In the genomic region with DNA sequence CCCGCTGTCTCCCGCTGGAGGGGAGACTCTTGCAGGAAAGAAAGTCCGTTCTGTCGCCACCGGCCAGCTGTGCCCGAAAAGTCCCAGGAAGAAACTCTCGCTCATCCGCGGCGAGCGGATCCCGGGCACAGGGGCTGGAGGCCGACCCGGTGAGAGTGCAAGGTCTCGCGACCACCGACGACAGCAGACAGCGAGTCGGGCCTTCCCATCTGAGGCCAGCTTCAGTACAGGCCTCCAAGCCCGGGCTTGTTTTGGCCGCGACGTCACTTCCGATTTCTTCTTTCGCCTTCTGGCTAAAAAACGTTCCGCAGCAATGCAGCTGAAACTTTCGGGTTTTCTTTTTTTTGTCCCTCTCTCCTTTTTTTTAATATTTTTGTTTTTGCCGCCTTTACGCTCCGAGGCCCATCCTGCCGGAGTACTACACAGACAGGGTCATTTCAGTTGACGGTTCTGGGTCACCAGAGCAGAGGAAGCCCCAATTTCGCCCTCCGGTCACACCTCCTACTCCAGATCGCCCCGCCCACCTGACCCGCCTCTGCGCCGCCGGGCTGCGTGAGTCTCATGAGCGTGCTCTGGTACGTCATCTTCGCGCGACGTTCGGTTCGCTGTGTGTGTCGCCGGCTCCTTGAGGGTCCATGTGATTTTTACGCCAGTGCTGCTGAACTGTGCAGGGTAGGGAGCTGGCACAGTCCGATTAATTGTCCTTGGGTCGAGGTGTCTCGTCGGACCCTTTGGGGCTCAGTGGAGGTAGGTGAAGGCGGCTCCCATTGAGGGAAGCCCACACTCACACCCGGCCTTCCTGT, we compare ENCODE assay signal across 1 cellular context.
TF ChIP-seq lines count a peak whose summit lies in the region.

A gene with protein sequence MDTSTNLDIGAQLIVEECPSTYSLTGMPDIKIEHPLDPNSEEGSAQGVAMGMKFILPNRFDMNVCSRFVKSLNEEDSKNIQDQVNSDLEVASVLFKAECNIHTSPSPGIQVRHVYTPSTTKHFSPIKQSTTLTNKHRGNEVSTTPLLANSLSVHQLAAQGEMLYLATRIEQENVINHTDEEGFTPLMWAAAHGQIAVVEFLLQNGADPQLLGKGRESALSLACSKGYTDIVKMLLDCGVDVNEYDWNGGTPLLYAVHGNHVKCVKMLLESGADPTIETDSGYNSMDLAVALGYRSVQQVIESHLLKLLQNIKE (minus strand): TSS at position 474 of the 803 bp plus-strand sequence. CDS start 2,758 bp downstream, outside the sequence.
A gene with protein sequence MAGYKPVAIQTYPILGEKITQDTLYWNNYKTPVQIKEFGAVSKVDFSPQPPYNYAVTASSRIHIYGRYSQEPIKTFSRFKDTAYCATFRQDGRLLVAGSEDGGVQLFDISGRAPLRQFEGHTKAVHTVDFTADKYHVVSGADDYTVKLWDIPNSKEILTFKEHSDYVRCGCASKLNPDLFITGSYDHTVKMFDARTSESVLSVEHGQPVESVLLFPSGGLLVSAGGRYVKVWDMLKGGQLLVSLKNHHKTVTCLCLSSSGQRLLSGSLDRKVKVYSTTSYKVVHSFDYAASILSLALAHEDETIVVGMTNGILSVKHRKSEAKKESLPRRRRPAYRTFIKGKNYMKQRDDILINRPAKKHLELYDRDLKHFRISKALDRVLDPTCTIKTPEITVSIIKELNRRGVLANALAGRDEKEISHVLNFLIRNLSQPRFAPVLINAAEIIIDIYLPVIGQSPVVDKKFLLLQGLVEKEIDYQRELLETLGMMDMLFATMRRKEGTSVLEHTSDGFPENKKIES (plus strand): TSS at position 578 of the 803 bp plus-strand sequence. CDS start 1,602 bp downstream, outside the sequence.

TF ChIP-seq in GM12878, 131 proteins besides CTCF, POLR2A, EP300 and RAD21 (continued from another document):
- TF ChIP-seq, protein P1, sequence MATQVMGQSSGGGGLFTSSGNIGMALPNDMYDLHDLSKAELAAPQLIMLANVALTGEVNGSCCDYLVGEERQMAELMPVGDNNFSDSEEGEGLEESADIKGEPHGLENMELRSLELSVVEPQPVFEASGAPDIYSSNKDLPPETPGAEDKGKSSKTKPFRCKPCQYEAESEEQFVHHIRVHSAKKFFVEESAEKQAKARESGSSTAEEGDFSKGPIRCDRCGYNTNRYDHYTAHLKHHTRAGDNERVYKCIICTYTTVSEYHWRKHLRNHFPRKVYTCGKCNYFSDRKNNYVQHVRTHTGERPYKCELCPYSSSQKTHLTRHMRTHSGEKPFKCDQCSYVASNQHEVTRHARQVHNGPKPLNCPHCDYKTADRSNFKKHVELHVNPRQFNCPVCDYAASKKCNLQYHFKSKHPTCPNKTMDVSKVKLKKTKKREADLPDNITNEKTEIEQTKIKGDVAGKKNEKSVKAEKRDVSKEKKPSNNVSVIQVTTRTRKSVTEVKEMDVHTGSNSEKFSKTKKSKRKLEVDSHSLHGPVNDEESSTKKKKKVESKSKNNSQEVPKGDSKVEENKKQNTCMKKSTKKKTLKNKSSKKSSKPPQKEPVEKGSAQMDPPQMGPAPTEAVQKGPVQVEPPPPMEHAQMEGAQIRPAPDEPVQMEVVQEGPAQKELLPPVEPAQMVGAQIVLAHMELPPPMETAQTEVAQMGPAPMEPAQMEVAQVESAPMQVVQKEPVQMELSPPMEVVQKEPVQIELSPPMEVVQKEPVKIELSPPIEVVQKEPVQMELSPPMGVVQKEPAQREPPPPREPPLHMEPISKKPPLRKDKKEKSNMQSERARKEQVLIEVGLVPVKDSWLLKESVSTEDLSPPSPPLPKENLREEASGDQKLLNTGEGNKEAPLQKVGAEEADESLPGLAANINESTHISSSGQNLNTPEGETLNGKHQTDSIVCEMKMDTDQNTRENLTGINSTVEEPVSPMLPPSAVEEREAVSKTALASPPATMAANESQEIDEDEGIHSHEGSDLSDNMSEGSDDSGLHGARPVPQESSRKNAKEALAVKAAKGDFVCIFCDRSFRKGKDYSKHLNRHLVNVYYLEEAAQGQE (IDR thresholded peaks at IDR 0.05; ENCODE audit: low read depth, low read length) = 0 out of 2 replicates have a peak, but pooled peaks have one; percentile 25
- TF ChIP-seq ESRRA (IDR thresholded peaks at IDR 0.05; ENCODE audit: low read length) (no peak), RELA (IDR thresholded peaks at IDR 0.05; ENCODE audit: borderline replicate concordance, partially characterized antibody) (peak; percentile 89), TAF1 (IDR thresholded peaks at IDR 0.05; ENCODE audit: borderline replicate concordance, low read depth, low read length) (peak; percentile 70; the same call in 1 of the 2 replicates), EGR1 (IDR thresholded peaks at IDR 0.05; ENCODE audit: borderline replicate concordance in 1 of 2, low read depth in 2 of 2, low read length in 2 of 2) (peak in 1 of 2 experiments; percentile 38; a peak in 1 of 3 replicates), TCF7 (IDR thresholded peaks at IDR 0.05; ENCODE audit: borderline replicate concordance) (no peak), EED (IDR thresholded peaks at IDR 0.05; ENCODE audit: low read depth) (no peak), RB1 (IDR thresholded peaks at IDR 0.05; ENCODE audit: borderline replicate concordance) (no peak), HCFC1 (IDR thresholded peaks at IDR 0.05; ENCODE audit: low read length) (peak; percentile 74), POU2F2 (IDR thresholded peaks at IDR 0.05; ENCODE audit: borderline replicate concordance, low read depth, low read length) (peak; percentile 71; the same call in 2 of the 3 replicates), MTA2 (IDR thresholded peaks at IDR 0.05; ENCODE audit: low read depth) (peak; percentile 65; the same call in 1 of the 2 replicates), RAD51 (IDR thresholded peaks at IDR 0.05) (peak; percentile 86), ZZZ3 (IDR thresholded peaks at IDR 0.05; ENCODE audit: control insufficient read depth, insufficient read length, low read depth) (no peak), SIN3A (IDR thresholded peaks at IDR 0.05; ENCODE audit: low read depth, low read length) (peak; percentile 94), ETV6 (conservative IDR thresholded peaks at IDR 0.05 in 1 of 2, IDR thresholded peaks at IDR 0.05 in 1 of 2; ENCODE audit: borderline replicate concordance in 1 of 2, low read depth in 1 of 2) (no peak), TARDBP (IDR thresholded peaks at IDR 0.05; ENCODE audit: borderline replicate concordance) (no peak), WRNIP1 (IDR thresholded peaks at IDR 0.05; ENCODE audit: borderline replicate concordance, low read depth, low read length) (no peak), FOXM1 (IDR thresholded peaks at IDR 0.05; ENCODE audit: low read depth, low read length) (no peak), PML (IDR thresholded peaks at IDR 0.05; ENCODE audit: low read length) (0 out of 2 replicates have a peak, but pooled peaks have one; percentile 54), KAT2A (conservative IDR thresholded peaks at IDR 0.05; ENCODE audit: control insufficient read depth, low read depth, low read length) (no peak), BMI1 (IDR thresholded peaks at IDR 0.05; ENCODE audit: borderline replicate concordance) (no peak), SP1 (IDR thresholded peaks at IDR 0.05; ENCODE audit: low read depth, low read length) (peak; percentile 27), ASH2L (IDR thresholded peaks at IDR 0.05; ENCODE audit: borderline replicate concordance, low read depth) (peak; percentile 44; the same call in 1 of the 2 replicates), CHD4 (IDR thresholded peaks at IDR 0.05) (no peak), STAT1 (conservative IDR thresholded peaks at IDR 0.05) (no peak), YY1 (IDR thresholded peaks at IDR 0.05; ENCODE audit: low read depth, low read length) (no peak), RUNX3 (IDR thresholded peaks at IDR 0.05; ENCODE audit: low read length) (peak; percentile 48), SMC3 (IDR thresholded peaks at IDR 0.05; ENCODE audit: borderline replicate concordance, low read length) (no peak)
- TF ChIP-seq, protein P2, sequence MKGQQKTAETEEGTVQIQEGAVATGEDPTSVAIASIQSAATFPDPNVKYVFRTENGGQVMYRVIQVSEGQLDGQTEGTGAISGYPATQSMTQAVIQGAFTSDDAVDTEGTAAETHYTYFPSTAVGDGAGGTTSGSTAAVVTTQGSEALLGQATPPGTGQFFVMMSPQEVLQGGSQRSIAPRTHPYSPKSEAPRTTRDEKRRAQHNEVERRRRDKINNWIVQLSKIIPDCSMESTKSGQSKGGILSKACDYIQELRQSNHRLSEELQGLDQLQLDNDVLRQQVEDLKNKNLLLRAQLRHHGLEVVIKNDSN (IDR thresholded peaks at IDR 0.05; ENCODE audit: borderline replicate concordance, extremely low read length, insufficient read depth, low read depth, low read length) = peak; percentile 68
- TF ChIP-seq, protein P3, sequence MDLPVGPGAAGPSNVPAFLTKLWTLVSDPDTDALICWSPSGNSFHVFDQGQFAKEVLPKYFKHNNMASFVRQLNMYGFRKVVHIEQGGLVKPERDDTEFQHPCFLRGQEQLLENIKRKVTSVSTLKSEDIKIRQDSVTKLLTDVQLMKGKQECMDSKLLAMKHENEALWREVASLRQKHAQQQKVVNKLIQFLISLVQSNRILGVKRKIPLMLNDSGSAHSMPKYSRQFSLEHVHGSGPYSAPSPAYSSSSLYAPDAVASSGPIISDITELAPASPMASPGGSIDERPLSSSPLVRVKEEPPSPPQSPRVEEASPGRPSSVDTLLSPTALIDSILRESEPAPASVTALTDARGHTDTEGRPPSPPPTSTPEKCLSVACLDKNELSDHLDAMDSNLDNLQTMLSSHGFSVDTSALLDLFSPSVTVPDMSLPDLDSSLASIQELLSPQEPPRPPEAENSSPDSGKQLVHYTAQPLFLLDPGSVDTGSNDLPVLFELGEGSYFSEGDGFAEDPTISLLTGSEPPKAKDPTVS (IDR thresholded peaks at IDR 0.05; ENCODE audit: low read depth, low read length) = no peak
- TF ChIP-seq, protein P4, sequence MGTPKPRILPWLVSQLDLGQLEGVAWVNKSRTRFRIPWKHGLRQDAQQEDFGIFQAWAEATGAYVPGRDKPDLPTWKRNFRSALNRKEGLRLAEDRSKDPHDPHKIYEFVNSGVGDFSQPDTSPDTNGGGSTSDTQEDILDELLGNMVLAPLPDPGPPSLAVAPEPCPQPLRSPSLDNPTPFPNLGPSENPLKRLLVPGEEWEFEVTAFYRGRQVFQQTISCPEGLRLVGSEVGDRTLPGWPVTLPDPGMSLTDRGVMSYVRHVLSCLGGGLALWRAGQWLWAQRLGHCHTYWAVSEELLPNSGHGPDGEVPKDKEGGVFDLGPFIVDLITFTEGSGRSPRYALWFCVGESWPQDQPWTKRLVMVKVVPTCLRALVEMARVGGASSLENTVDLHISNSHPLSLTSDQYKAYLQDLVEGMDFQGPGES (IDR thresholded peaks at IDR 0.05) = no peak
- TF ChIP-seq, protein P5, sequence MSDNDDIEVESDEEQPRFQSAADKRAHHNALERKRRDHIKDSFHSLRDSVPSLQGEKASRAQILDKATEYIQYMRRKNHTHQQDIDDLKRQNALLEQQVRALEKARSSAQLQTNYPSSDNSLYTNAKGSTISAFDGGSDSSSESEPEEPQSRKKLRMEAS (IDR thresholded peaks at IDR 0.05; ENCODE audit: low read depth, low read length) = peak; percentile 96
- TF ChIP-seq, protein P6, sequence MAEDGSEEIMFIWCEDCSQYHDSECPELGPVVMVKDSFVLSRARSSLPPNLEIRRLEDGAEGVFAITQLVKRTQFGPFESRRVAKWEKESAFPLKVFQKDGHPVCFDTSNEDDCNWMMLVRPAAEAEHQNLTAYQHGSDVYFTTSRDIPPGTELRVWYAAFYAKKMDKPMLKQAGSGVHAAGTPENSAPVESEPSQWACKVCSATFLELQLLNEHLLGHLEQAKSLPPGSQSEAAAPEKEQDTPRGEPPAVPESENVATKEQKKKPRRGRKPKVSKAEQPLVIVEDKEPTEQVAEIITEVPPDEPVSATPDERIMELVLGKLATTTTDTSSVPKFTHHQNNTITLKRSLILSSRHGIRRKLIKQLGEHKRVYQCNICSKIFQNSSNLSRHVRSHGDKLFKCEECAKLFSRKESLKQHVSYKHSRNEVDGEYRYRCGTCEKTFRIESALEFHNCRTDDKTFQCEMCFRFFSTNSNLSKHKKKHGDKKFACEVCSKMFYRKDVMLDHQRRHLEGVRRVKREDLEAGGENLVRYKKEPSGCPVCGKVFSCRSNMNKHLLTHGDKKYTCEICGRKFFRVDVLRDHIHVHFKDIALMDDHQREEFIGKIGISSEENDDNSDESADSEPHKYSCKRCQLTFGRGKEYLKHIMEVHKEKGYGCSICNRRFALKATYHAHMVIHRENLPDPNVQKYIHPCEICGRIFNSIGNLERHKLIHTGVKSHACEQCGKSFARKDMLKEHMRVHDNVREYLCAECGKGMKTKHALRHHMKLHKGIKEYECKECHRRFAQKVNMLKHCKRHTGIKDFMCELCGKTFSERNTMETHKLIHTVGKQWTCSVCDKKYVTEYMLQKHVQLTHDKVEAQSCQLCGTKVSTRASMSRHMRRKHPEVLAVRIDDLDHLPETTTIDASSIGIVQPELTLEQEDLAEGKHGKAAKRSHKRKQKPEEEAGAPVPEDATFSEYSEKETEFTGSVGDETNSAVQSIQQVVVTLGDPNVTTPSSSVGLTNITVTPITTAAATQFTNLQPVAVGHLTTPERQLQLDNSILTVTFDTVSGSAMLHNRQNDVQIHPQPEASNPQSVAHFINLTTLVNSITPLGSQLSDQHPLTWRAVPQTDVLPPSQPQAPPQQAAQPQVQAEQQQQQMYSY (CRISPR knock-in tag; IDR thresholded peaks at IDR 0.05) = no peak
- TF ChIP-seq, protein P7, sequence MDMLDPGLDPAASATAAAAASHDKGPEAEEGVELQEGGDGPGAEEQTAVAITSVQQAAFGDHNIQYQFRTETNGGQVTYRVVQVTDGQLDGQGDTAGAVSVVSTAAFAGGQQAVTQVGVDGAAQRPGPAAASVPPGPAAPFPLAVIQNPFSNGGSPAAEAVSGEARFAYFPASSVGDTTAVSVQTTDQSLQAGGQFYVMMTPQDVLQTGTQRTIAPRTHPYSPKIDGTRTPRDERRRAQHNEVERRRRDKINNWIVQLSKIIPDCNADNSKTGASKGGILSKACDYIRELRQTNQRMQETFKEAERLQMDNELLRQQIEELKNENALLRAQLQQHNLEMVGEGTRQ (IDR thresholded peaks at IDR 0.05; ENCODE audit: borderline replicate concordance, low read depth, low read length) = peak; percentile 36; the same call in 1 of the 2 replicates
- TF ChIP-seq, protein P8, sequence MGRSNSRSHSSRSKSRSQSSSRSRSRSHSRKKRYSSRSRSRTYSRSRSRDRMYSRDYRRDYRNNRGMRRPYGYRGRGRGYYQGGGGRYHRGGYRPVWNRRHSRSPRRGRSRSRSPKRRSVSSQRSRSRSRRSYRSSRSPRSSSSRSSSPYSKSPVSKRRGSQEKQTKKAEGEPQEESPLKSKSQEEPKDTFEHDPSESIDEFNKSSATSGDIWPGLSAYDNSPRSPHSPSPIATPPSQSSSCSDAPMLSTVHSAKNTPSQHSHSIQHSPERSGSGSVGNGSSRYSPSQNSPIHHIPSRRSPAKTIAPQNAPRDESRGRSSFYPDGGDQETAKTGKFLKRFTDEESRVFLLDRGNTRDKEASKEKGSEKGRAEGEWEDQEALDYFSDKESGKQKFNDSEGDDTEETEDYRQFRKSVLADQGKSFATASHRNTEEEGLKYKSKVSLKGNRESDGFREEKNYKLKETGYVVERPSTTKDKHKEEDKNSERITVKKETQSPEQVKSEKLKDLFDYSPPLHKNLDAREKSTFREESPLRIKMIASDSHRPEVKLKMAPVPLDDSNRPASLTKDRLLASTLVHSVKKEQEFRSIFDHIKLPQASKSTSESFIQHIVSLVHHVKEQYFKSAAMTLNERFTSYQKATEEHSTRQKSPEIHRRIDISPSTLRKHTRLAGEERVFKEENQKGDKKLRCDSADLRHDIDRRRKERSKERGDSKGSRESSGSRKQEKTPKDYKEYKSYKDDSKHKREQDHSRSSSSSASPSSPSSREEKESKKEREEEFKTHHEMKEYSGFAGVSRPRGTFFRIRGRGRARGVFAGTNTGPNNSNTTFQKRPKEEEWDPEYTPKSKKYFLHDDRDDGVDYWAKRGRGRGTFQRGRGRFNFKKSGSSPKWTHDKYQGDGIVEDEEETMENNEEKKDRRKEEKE (IDR thresholded peaks at IDR 0.05) = no peak
